ENCODE assay signal across 8 cellular contexts in genomic region chr12:29781705-29782266, GRCh38. TPM values are rescaled to one million over a fixed set of nuclear protein-coding genes. Genes with fewer than 3 reads are reported as not detected.
DNase-seq lines count a peak whose midpoint lies in the region; ATAC-seq, FAIRE-seq and TF ChIP-seq lines count a peak whose summit lies in the region.

No MANE protein-coding gene starts in this region.

- FAIRE-seq in astrocyte (lab: Jason Lieb, UNC), result no peak

- peaks cover 4% of the 10 kb centered on the region for H3K4me1 Mint-ChIP-seq in astrocyte (ENCODE audit: low read depth, unreplicated experiment)

- no peaks in the 10 kb centered on the region for H3K9me3 Mint-ChIP-seq in astrocyte (ENCODE audit: unreplicated experiment)

- peak; percentile 27 for ATAC-seq in GM18909 (IDR thresholded peaks at IDR 0.05; ENCODE audit: poor library complexity, unreplicated experiment)
- peak; percentile 51 for ATAC-seq in HG02884 (IDR thresholded peaks at IDR 0.05; ENCODE audit: unreplicated experiment)

- TF ChIP-seq CTCF in astrocyte (IDR thresholded peaks at IDR 0.05; ENCODE audit: insufficient read depth, low read depth, low read length) (no peak), neutrophil (IDR thresholded peaks at IDR 0.05) (no peak)

- H3K36me3 ChIP-seq in astrocyte (ENCODE audit: insufficient read depth, low read length) (no peaks in the 10 kb centered on the region), neutrophil (no peaks in the 10 kb centered on the region)

- H3K27me3 ChIP-seq in astrocyte (ENCODE audit: insufficient read depth, low read length) (peaks cover 22% of the 10 kb centered on the region), neutrophil (peaks cover 97% of the 10 kb centered on the region)

- H3K4me3 Mint-ChIP-seq in astrocyte (ENCODE audit: unreplicated experiment), result peak overlapping the region; percentile 90

- H3K4me1 ChIP-seq in astrocyte (ENCODE audit: insufficient read depth, low read length), result peaks cover 10% of the 10 kb centered on the region
- peaks cover 0 to 7% of the 10 kb centered on the region in 2 experiments for H3K4me1 ChIP-seq in neutrophil (ENCODE audit: control insufficient read depth in 1 of 2, insufficient read depth in 1 of 2, low read depth in 1 of 2, low read length in 1 of 2)

- H3K9ac ChIP-seq in astrocyte (ENCODE audit: low read length), result peak overlapping the region; percentile 70

- H3K4me3 ChIP-seq in astrocyte (ENCODE audit: insufficient read depth, low read depth, low read length) (peak overlapping the region; percentile 54), neutrophil (ENCODE audit: low read depth in 1 of 2, low read length in 1 of 2) (peak overlapping the region in 1 of 2 experiments; percentile 71)

- H3K4me2 ChIP-seq in astrocyte (ENCODE audit: low read length), result peak overlapping the region; percentile 91

- H4K20me1 ChIP-seq in astrocyte (ENCODE audit: insufficient read depth, low read length), result no peaks in the 10 kb centered on the region

- no peaks in the 10 kb centered on the region for H3K79me2 ChIP-seq in astrocyte (ENCODE audit: insufficient read depth, low read length)

- H3K27ac ChIP-seq in astrocyte (ENCODE audit: low read depth, low read length), result no peak overlapping the region
- H3K27ac ChIP-seq in neutrophil, result peak overlapping the region; percentile 73
- no peak overlapping the region for H3K27ac ChIP-seq in substantia nigra (ENCODE audit: low read depth, low read length, poor library complexity, severe bottlenecking)

- H2AFZ ChIP-seq in astrocyte (ENCODE audit: low read depth, low read length), result no peak overlapping the region

- H3K27me3 Mint-ChIP-seq in astrocyte (ENCODE audit: low read depth, unreplicated experiment), result peaks cover 3% of the 10 kb centered on the region

- no peaks in the 10 kb centered on the region for H3K36me3 Mint-ChIP-seq in astrocyte (ENCODE audit: low read depth, unreplicated experiment)

- no peak for DNase-seq in astrocyte (ENCODE audit: low read depth)
- no peak for DNase-seq in DMS 273 (lab: John Stamatoyannopoulos, UW; ENCODE audit: unreplicated experiment)
- DNase-seq in glomerular visceral epithelial cell (ENCODE audit: extremely low spot score), result no peak
- no peak for DNase-seq in substantia nigra (lab: John Stamatoyannopoulos, UW)
- DNase-seq in NCI-H2171 (lab: John Stamatoyannopoulos, UW), result no peak

- no peaks in the 10 kb centered on the region for H3K9me3 ChIP-seq in astrocyte (ENCODE audit: insufficient read depth, low read depth, low read length)
- H3K9me3 ChIP-seq in neutrophil, result no peaks in the 10 kb centered on the region

- H3K27ac Mint-ChIP-seq in astrocyte (ENCODE audit: unreplicated experiment), result peak overlapping the region; percentile 62

RNA-seq across cellular contexts. Expression of gene TMTC1, which starts 2.0 kb away (rescaled TPM):
- total RNA-seq in astrocyte, result 4.7 and 5.0 TPM in 2 replicates
